8 cellular contexts compared by ENCODE assay signal in the genomic region with DNA sequence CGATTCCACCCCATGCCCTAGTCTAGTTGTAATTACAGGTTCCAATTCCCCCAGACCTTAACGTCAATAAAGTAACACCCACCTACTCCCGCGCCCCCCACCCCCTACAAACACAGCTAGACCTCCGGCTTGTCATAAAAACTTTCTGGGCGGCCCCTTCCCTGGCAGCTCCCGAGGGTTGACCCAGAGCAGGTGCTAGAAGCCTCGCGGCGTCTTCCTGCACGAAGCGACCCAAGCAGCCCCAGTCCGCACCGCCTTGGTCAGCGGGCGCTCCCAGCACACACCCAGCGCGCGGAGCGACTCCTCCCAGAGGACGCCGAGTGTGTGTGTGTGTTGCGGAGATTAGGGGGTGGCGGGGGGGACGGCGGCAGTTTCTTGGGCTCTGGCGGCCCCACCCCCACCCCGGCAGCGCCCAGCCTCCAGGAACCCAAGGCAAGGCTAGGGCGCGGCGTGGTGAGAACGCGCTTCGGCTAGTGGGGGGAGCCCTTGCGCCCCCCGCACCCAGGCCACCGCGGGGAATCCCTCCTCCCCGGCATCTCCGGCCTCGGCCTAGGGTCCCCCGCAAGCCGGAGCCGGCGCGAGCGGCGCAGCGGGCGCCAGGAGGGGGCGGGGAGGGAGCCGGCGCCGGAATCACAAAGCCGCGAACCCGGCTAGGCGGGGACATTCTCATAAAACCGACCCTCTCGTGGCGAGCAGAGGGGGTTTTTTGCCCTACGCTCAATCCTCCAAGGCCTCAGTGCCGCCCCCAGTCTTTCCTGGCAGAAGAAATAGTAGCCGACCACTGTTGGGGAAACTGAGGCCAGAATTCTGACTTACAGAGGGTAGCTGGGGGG. TPM values are rescaled to one million over a fixed set of nuclear protein-coding genes. Genes with fewer than 3 reads are reported as not detected.
DNase-seq lines count a peak whose midpoint lies in the region; ATAC-seq and TF ChIP-seq lines count a peak whose summit lies in the region.

No MANE protein-coding gene starts in this region.

- no peaks in the 10 kb centered on the region for H4K20me1 ChIP-seq in SK-N-SH (ENCODE audit: insufficient read depth)

- intact Hi-C loops in right lobe of liver (cut with DNase I), result no loop called here

- peak overlapping the region; percentile 80; the same call in 1 of the 2 replicates for H3K4me2 ChIP-seq in SK-N-SH

- no peak for TF ChIP-seq RAD21 in SK-N-SH (IDR thresholded peaks at IDR 0.05; ENCODE audit: low read length)

- H3K9me2 ChIP-seq in SK-N-SH, result no peaks in the 10 kb centered on the region

- H3K4me1 ChIP-seq in SK-N-SH (ENCODE audit: control insufficient read depth in 1 of 2, insufficient read depth in 2 of 2, low read depth in 1 of 2, low read length in 1 of 2) (peaks cover 4 to 43% of the 10 kb centered on the region in 2 experiments; a peak in 2 of 4 replicates), right lobe of liver (peaks cover 0 to 23% (median 3%) of the 10 kb centered on the region in 4 donors), thymus (ENCODE audit: control insufficient read depth, insufficient read depth, low read length) (peaks cover 7% of the 10 kb centered on the region)

- POLR2A ChIA-PET in SK-N-SH (lab: Yijun Ruan, JAX), result interaction anchor here (0.7 to 1.0 kb wide), 4 partner anchors 26 to 84 kb away, joined by 3 to 6 read pairs (median 4); no protein-coding TSS in a partner anchor

- ATAC-seq in SK-N-SH treated with all-trans-retinoic acid at 6 μM for 48 hours (no peak), right lobe of liver (peak in 3 of 4 donors; percentile 1 to 6 (median 6))

- H3K4me1 Mint-ChIP-seq in activated naive CD4-positive, alpha-beta T cell treated with anti-CD3 and anti-CD28 coated beads, Interleukin-2, amount 10 ng/mL, durations not matched to agents 7 days and 5 days, result peaks cover 18% of the 10 kb centered on the region

- TF ChIP-seq CTCF in SK-N-SH (IDR thresholded peaks at IDR 0.05), result no peak
- no peak for TF ChIP-seq CTCF in cardiac fibroblast (IDR thresholded peaks at IDR 0.05; ENCODE audit: low read depth, low read length)
- no peak for TF ChIP-seq CTCF in right lobe of liver (IDR thresholded peaks at IDR 0.05)
- TF ChIP-seq CTCF in GM10266 (IDR thresholded peaks at IDR 0.05; ENCODE audit: control insufficient read depth, insufficient read depth, low read depth, missing control alignments), result no peak

- H3K36me3 Mint-ChIP-seq in activated naive CD4-positive, alpha-beta T cell treated with anti-CD3 and anti-CD28 coated beads, Interleukin-2, amount 10 ng/mL, durations not matched to agents 7 days and 5 days, result no peaks in the 10 kb centered on the region

- TF ChIP-seq POLR2A in right lobe of liver (IDR thresholded peaks at IDR 0.05), result peak; percentile 32

- H3K27me3 ChIP-seq in SK-N-SH (ENCODE audit: insufficient read depth) (peaks cover 59% of the 10 kb centered on the region), right lobe of liver (no peaks in the 10 kb centered on the region), thymus (ENCODE audit: control insufficient read depth, insufficient read depth) (peaks cover 56% of the 10 kb centered on the region)

- H3K9ac ChIP-seq in SK-N-SH, result no peak overlapping the region

- H3K36me3 ChIP-seq in SK-N-SH (replicated peaks in 1 of 2; ENCODE audit: control insufficient read depth in 1 of 2, insufficient read depth in 2 of 2, low read length in 1 of 2) (no peaks in the 10 kb centered on the region), right lobe of liver (no peaks in the 10 kb centered on the region), thymus (ENCODE audit: control insufficient read depth, insufficient read depth) (no peaks in the 10 kb centered on the region)

- H3K27ac ChIP-seq in SK-N-SH (ENCODE audit: low read depth in 2 of 2, low read length in 1 of 2) (no peak overlapping the region), right lobe of liver (peak overlapping the region; percentile 19 to 70 (median 63)), thymus (ENCODE audit: low read depth) (no peak overlapping the region)

- H3F3A ChIP-seq in SK-N-SH (replicated peaks; ENCODE audit: insufficient read depth), result no peaks in the 10 kb centered on the region

- CTCF ChIA-PET in SK-N-SH (lab: Yijun Ruan, JAX), result interaction anchor here (0.9 to 10.4 kb wide), 12 partner anchors 9 to 179 kb away, joined by 3 to 451 read pairs (median 6); a partner anchor contains a TSS
- CTCF ChIA-PET in activated naive CD4-positive, alpha-beta T cell treated with anti-CD3 and anti-CD28 coated beads, Interleukin-2, amount 10 ng/mL, durations not matched to agents 7 days and 5 days (lab: Charles Lee), result interaction anchor here (0.6 to 7.7 kb wide), 3 partner anchors 19 to 184 kb away, joined by 3 to 157 read pairs (median 4); no protein-coding TSS in a partner anchor

- 6% methylated on average over 6 of the region's 65 CpGs for WGBS in SK-N-SH (ENCODE audit: low lambda C conversion rate)
- WGBS in right lobe of liver (ENCODE audit: insufficient coverage, low coverage, low lambda C conversion rate, missing lambda C conversion rate), result 4% methylated on average over 11 of the region's 65 CpGs
- 2% methylated on average over 65 of the region's 65 CpGs for WGBS in thymus

- H3K9me3 ChIP-seq in SK-N-SH, result no peaks in the 10 kb centered on the region
- no peaks in the 10 kb centered on the region for H3K9me3 ChIP-seq in right lobe of liver
- H3K9me3 ChIP-seq in thymus (ENCODE audit: control insufficient read depth), result no peaks in the 10 kb centered on the region

- H3K4me3 ChIP-seq in SK-N-SH (ENCODE audit: low read depth in 2 of 2, low read length in 1 of 2), result peak overlapping the region in 1 of 2 experiments; percentile 55; a peak in 1 of 4 replicates
- H3K4me3 ChIP-seq in cardiac fibroblast (replicated peaks in 1 of 2; ENCODE audit: low read depth in 2 of 2, low read length in 2 of 2), result peak overlapping the region; percentile 27 to 73
- H3K4me3 ChIP-seq in right lobe of liver, result peak overlapping the region; percentile 70 to 84 (median 80)
- H3K4me3 ChIP-seq in thymus (ENCODE audit: low read length), result peak overlapping the region; percentile 12

- H3K27ac Mint-ChIP-seq in activated naive CD4-positive, alpha-beta T cell treated with anti-CD3 and anti-CD28 coated beads, Interleukin-2, amount 10 ng/mL, durations not matched to agents 7 days and 5 days, result no peak overlapping the region

- H3K9me3 Mint-ChIP-seq in activated naive CD4-positive, alpha-beta T cell treated with anti-CD3 and anti-CD28 coated beads, Interleukin-2, amount 10 ng/mL, durations not matched to agents 7 days and 5 days, result no peaks in the 10 kb centered on the region

- no peaks in the 10 kb centered on the region for H3K79me2 ChIP-seq in SK-N-SH (ENCODE audit: insufficient read depth)

- H3K27me3 Mint-ChIP-seq in activated naive CD4-positive, alpha-beta T cell treated with anti-CD3 and anti-CD28 coated beads, Interleukin-2, amount 10 ng/mL, durations not matched to agents 7 days and 5 days, result peaks cover 95% of the 10 kb centered on the region

- TF ChIP-seq EP300 in SK-N-SH (IDR thresholded peaks at IDR 0.05; ENCODE audit: borderline replicate concordance in 1 of 2, low read depth in 1 of 2, low read length in 1 of 2), result no peak

- no peak overlapping the region for H2AFZ ChIP-seq in SK-N-SH (ENCODE audit: low read depth)

- peak; percentile 72 for DNase-seq in SK-N-SH
- DNase-seq in cardiac fibroblast (ENCODE audit: low read depth in 2 of 2), result peak in 1 of 2 donors; percentile 36
- DNase-seq in right lobe of liver, result peak in 2 of 3 donors; percentile 54 to 57
- no peak for DNase-seq in NCI-H187 treated with DMSO at 0.1 percent for 48 hours (lab: John Stamatoyannopoulos, UW)
- DNase-seq in GM10266 (ENCODE audit: extremely low spot score), result no peak
- DNase-seq in activated naive CD4-positive, alpha-beta T cell treated with anti-CD3 and anti-CD28 coated beads, Interleukin-2, amount 10 ng/mL, durations not matched to agents 7 days and 5 days, result no peak

- no peak overlapping the region for H3K4me3 Mint-ChIP-seq in activated naive CD4-positive, alpha-beta T cell treated with anti-CD3 and anti-CD28 coated beads, Interleukin-2, amount 10 ng/mL, durations not matched to agents 7 days and 5 days

TF ChIP-seq in SK-N-SH, 30 proteins besides CTCF, POLR2A, EP300 and RAD21 (continues in another document):
- TF ChIP-seq TEAD4 (IDR thresholded peaks at IDR 0.05; ENCODE audit: borderline replicate concordance, insufficient read depth) (no peak), FOSL2 (IDR thresholded peaks at IDR 0.05; ENCODE audit: borderline replicate concordance, low read depth) (no peak), FOXJ3 (CRISPR knock-in tag; IDR thresholded peaks at IDR 0.05) (no peak)
- TF ChIP-seq, protein P1, sequence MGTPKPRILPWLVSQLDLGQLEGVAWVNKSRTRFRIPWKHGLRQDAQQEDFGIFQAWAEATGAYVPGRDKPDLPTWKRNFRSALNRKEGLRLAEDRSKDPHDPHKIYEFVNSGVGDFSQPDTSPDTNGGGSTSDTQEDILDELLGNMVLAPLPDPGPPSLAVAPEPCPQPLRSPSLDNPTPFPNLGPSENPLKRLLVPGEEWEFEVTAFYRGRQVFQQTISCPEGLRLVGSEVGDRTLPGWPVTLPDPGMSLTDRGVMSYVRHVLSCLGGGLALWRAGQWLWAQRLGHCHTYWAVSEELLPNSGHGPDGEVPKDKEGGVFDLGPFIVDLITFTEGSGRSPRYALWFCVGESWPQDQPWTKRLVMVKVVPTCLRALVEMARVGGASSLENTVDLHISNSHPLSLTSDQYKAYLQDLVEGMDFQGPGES (IDR thresholded peaks at IDR 0.05; ENCODE audit: low read depth, low read length), result no peak

TF ChIP-seq in SK-N-SH treated with all-trans-retinoic acid at 6 μM for 48 hours, 23 proteins besides CTCF, POLR2A, EP300 and RAD21 (continues in another document):
- TF ChIP-seq ZNF8 (CRISPR knock-in tag; IDR thresholded peaks at IDR 0.05) (no peak), PPARA (CRISPR knock-in tag; IDR thresholded peaks at IDR 0.05; ENCODE audit: borderline replicate concordance) (no peak), ZNF70 (CRISPR knock-in tag; IDR thresholded peaks at IDR 0.05) (no peak), RARB (CRISPR knock-in tag; IDR thresholded peaks at IDR 0.05) (no peak)

RNA-seq across cellular contexts. Expression of a gene that starts 2.2 kb away (rescaled TPM):
- polyA plus RNA-seq in SK-N-SH (2012; rRNA removed) (0.08 and 0.10 TPM in 2 replicates), thymus (5.1 TPM)
- 0.06 and 0.13 TPM in 2 replicates for polyA plus RNA-seq in SK-N-SH (2012; cell fraction: cytosol; rRNA removed)
- 0.05 and 0.31 TPM in 2 replicates for polyA plus RNA-seq in SK-N-SH (2012; cell fraction: nucleus; rRNA removed)
- 10 to 100 TPM; 20.8 to 44.1 (median 29.4) TPM for total RNA-seq in right lobe of liver

RNA-seq across cellular contexts. Expression of a gene that starts 47.7 kb away (rescaled TPM):
- 60.3 and 78.8 TPM in 2 replicates for polyA plus RNA-seq in SK-N-SH (2012; rRNA removed)
- polyA plus RNA-seq in SK-N-SH (2012; cell fraction: cytosol; rRNA removed), result 33.5 and 40.3 TPM in 2 replicates
- polyA plus RNA-seq in SK-N-SH (2012; cell fraction: nucleus; rRNA removed), result 245 and 251 TPM in 2 replicates
- 10 to 100 TPM; 39.4 to 57.9 (median 43.8) TPM for total RNA-seq in right lobe of liver
- polyA plus RNA-seq in thymus, result 41.5 TPM

Comparison
In these comparisons a context has a peak if more than half of its experiments do, and no peak if none do; other contexts are left out.
1. DNase-seq: peak in SK-N-SH (single experiment) and right lobe of liver (2 of 3); none in NCI-H187 treated with DMSO at 0.1 percent for 48 hours (single experiment), GM10266 (single experiment) and activated naive CD4-positive, alpha-beta T cell treated with anti-CD3 and anti-CD28 coated beads, Interleukin-2, amount 10 ng/mL, durations not matched to agents 7 days and 5 days (single experiment).
2. H3K27ac ChIP-seq: peak in right lobe of liver (3 of 3); none in SK-N-SH (0 of 2) and thymus (single experiment).